In the genomic region with DNA sequence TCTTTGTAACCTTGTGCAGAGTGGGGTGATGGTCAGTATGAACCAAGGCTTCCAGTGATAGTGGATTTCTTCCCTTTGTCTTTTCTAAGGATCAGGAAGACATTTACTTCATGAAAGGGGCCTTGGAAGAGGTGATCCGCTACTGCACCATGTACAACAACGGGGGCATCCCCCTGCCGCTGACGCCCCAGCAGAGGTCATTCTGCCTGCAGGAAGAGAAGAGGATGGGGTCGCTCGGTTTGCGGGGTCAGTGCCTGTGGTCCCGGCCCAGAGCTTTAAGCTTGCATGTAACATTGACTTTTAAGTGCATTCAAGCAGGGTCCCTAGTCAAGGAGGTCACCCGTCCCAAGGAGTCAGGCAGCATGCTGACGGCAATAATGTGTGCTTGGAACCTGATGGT, we compare ENCODE assay signal across 23 cellular contexts.
"Had no signal": no experiment of that assay in that cellular context is flagged by ENCODE, and none has a peak within 500 bp of the region (broad histone marks: within the 10 kb centered on the region; RNA-seq: fewer than 3 reads in every experiment).

No MANE protein-coding gene starts in this region.

- H3K27me3 ChIP-seq: cardiac muscle cell, hepatocyte, right lobe of liver, thyroid gland had no signal

- H3K4me1 ChIP-seq: body of pancreas, esophagus muscularis mucosa, left lung, right lobe of liver had no signal

- H3K4me3 ChIP-seq: body of pancreas, cardiac muscle cell, esophagus muscularis mucosa, hepatocyte, left lung, right lobe of liver, thyroid gland had no signal

- H3K27ac ChIP-seq: body of pancreas, cardiac muscle cell, esophagus muscularis mucosa, hepatocyte, left lung, right lobe of liver, thyroid gland had no signal

- H3K9me3 ChIP-seq: body of pancreas, esophagus muscularis mucosa, left lung, right lobe of liver, thyroid gland had no signal

- ATAC-seq: activated T-cell treated with anti-CD3 and anti-CD28 coated beads, Interleukin-2, amount 50 U/mL, for 4 hours; body of pancreas; left lung; right lobe of liver; SK-N-SH treated with all-trans-retinoic acid at 6 μM for 48 hours had no signal

- H3K36me3 ChIP-seq: cardiac muscle cell, esophagus muscularis mucosa, right lobe of liver, thyroid gland had no signal

- H3K4me2 ChIP-seq: hepatocyte had no signal

- H3K79me2 ChIP-seq: hepatocyte had no signal

- H2AFZ ChIP-seq: hepatocyte had no signal

- DNase-seq: activated CD4-positive, alpha-beta T cell treated with anti-CD3 and anti-CD28 coated beads for 1 hour; activated CD4-positive, alpha-beta T cell treated with anti-CD3 and anti-CD28 coated beads, Interleukin-2, amount 50 U/mL, for 1 hour; activated naive CD4-positive, alpha-beta T cell treated with anti-CD3 and anti-CD28 coated beads for 36 hours; activated T-cell treated with anti-CD3 and anti-CD28 coated beads, Interleukin-2, amount 50 U/mL, for 4 hours; body of pancreas; effector memory CD4-positive, alpha-beta T cell; glutamatergic neuron; immature natural killer cell; kidney glomerular epithelial cell; left lung; mammary epithelial cell; midbrain; nucleus accumbens; stimulated activated CD4-positive, alpha-beta T cell treated with anti-CD3 and anti-CD28 coated beads, Interleukin-4, amount 100 ng/mL, for 1 hour; stimulated activated naive CD4-positive, alpha-beta T cell; thyroid gland had no signal

- FAIRE-seq: endothelial cell of umbilical vein, frontal cortex had no signal
